In genomic region chr16:72926671-72927070, GRCh38 we compare ENCODE assay signal across 13 cellular contexts.
DNase-seq lines count a peak whose midpoint lies in the region; ATAC-seq and TF ChIP-seq lines count a peak whose summit lies in the region.
"Had no signal": no experiment of that assay in that cellular context is flagged by ENCODE, and none has a peak within 500 bp of the region (broad histone marks: within the 10 kb centered on the region; RNA-seq: fewer than 3 reads in every experiment).

No MANE protein-coding gene starts in this region.

- no peak for ATAC-seq in PC-3

- no peaks in the 10 kb centered on the region for H3K9me2 ChIP-seq in PC-3 (replicated peaks; ENCODE audit: low read length)

- TF ChIP-seq POLR2A in sigmoid colon (IDR thresholded peaks at IDR 0.05) = no peak

- no peak overlapping the region for H3K4me3 Mint-ChIP-seq in CD14-positive monocyte
- H3K4me3 Mint-ChIP-seq: CD4-positive, CD25-positive, alpha-beta regulatory T cell had no signal

- DNase-seq in CD14-positive monocyte (ENCODE audit: low spot score) (no peak), PC-3 (no peak), fibroblast of pulmonary artery (ENCODE audit: low read depth) (peak; percentile 57), sigmoid colon (peak; percentile 7), NCI-H1092 treated with DMSO at 0.1 percent for 48 hours (lab: John Stamatoyannopoulos, UW) (no peak), NOMO-1 (lab: John Stamatoyannopoulos, UW; ENCODE audit: unreplicated experiment in 2 of 2) (no peak)
- no peak for DNase-seq in activated CD8-positive, alpha-beta memory T cell treated with anti-CD3 and anti-CD28 coated beads, Interleukin-2, amount 50 U/mL, for 4 hours
- DNase-seq: ACHN; CD4-positive, CD25-positive, alpha-beta regulatory T cell; NCI-H187; NK-92 treated with Interleukin-12 subunit alpha and Interleukin-12 subunit beta, amount 100 ng/mL, for 24 hours; OCI-M1 had no signal

- peak overlapping the region; percentile 85 for H3K4me2 ChIP-seq in PC-3 (ENCODE audit: low read length)
- H3K4me2 ChIP-seq: KMS-11 had no signal

- peaks cover 35% of the 10 kb centered on the region for H3K79me2 ChIP-seq in PC-3 (ENCODE audit: low read length)

- H3K27ac ChIP-seq in PC-3 (ENCODE audit: low read length) (peak overlapping the region; percentile 92), sigmoid colon (no peak overlapping the region)
- H3K27ac ChIP-seq: KMS-11 had no signal

- peaks cover 2 to 10% (median 4%) of the 10 kb centered on the region in 3 donors for H3K27me3 Mint-ChIP-seq in CD14-positive monocyte (ENCODE audit: low read depth in 3 of 3)
- H3K27me3 Mint-ChIP-seq: CD4-positive, CD25-positive, alpha-beta regulatory T cell had no signal

- H4K20me1 ChIP-seq in PC-3 (ENCODE audit: low read length) = no peaks in the 10 kb centered on the region

- intact Hi-C loops in CD14-positive monocyte (cut with micrococcal nuclease) (no loop called here), PC-3 (cut with micrococcal nuclease) (loop anchor here (5.0 kb wide), 2 partner anchors 49 to 121 kb away; partner anchors contain the start of gene ZFHX3), sigmoid colon (cut with DNase I) (no loop called here)

- H3K36me3 ChIP-seq in PC-3 (ENCODE audit: low read depth, low read length) (no peaks in the 10 kb centered on the region), sigmoid colon (no peaks in the 10 kb centered on the region)

- peaks cover 56% of the 10 kb centered on the region for H3K4me1 Mint-ChIP-seq in CD14-positive monocyte
- H3K4me1 Mint-ChIP-seq: CD4-positive, CD25-positive, alpha-beta regulatory T cell had no signal

- peak overlapping the region; percentile 67 for H3K9ac ChIP-seq in PC-3 (ENCODE audit: low read length)
- H3K9ac ChIP-seq: KMS-11 had no signal

- TF ChIP-seq CTCF in CD14-positive monocyte (IDR thresholded peaks at IDR 0.05) = no peak
- TF ChIP-seq CTCF in PC-3 (conservative IDR thresholded peaks at IDR 0.05; ENCODE audit: low read depth, low read length) = no peak
- no peak for TF ChIP-seq CTCF in fibroblast of pulmonary artery (IDR thresholded peaks at IDR 0.05; ENCODE audit: low read length, missing control alignments)
- TF ChIP-seq CTCF in sigmoid colon (IDR thresholded peaks at IDR 0.05) = no peak

- H3K9me3 ChIP-seq in PC-3 (ENCODE audit: low read length) (no peaks in the 10 kb centered on the region), sigmoid colon (no peaks in the 10 kb centered on the region)

- peaks cover 0 to 2% (median 0%) of the 10 kb centered on the region in 7 donors for H3K9me3 Mint-ChIP-seq in CD14-positive monocyte
- H3K9me3 Mint-ChIP-seq: CD4-positive, CD25-positive, alpha-beta regulatory T cell had no signal

- H3K4me1 ChIP-seq in PC-3 (ENCODE audit: insufficient read depth, low read length) (peaks cover 37% of the 10 kb centered on the region), sigmoid colon (peaks cover 0 to 48% (median 33%) of the 10 kb centered on the region in 4 donors)

- POLR2A ChIA-PET in PC-3 (lab: Charles Lee; ENCODE audit: unreplicated experiment) = no interaction called here

- TF ChIP-seq EP300 in sigmoid colon (IDR thresholded peaks at IDR 0.05) = no peak

- H3K36me3 Mint-ChIP-seq in CD14-positive monocyte = peaks cover 0 to 33% of the 10 kb centered on the region in 2 donors
- H3K36me3 Mint-ChIP-seq: CD4-positive, CD25-positive, alpha-beta regulatory T cell had no signal

- CTCF ChIA-PET in PC-3 (lab: Charles Lee) = no interaction called here

- H3F3A ChIP-seq in PC-3 (ENCODE audit: low read length, unreplicated experiment) = no peaks in the 10 kb centered on the region

- no peak overlapping the region for H2AFZ ChIP-seq in PC-3 (ENCODE audit: low read length)

- 90 to 92% methylated on average over 3 of the region's 3 CpGs for WGBS in sigmoid colon, 2 donors

- H3K27me3 ChIP-seq in PC-3 (ENCODE audit: low read length) = no peaks in the 10 kb centered on the region
- no peaks in the 10 kb centered on the region for H3K27me3 ChIP-seq in sigmoid colon

- peak overlapping the region; percentile 51 to 96 (median 93) for H3K27ac Mint-ChIP-seq in CD14-positive monocyte
- H3K27ac Mint-ChIP-seq: CD4-positive, CD25-positive, alpha-beta regulatory T cell had no signal

- no TSS peak for BruUV-seq in PC-3 (replicated peaks; lab: Mats Ljungman, UMichigan)

- H3K4me3 ChIP-seq in PC-3 (ENCODE audit: low read length) = no peak overlapping the region
- no peak overlapping the region for H3K4me3 ChIP-seq in fibroblast of pulmonary artery (replicated peaks; ENCODE audit: low read depth, low read length)
- H3K4me3 ChIP-seq in sigmoid colon = no peak overlapping the region

Comparison
In these comparisons a context has a peak if more than half of its experiments do, and no peak if none do; other contexts are left out.
1. DNase-seq: peak in fibroblast of pulmonary artery (single experiment) and sigmoid colon (single experiment); none in CD14-positive monocyte (single experiment), PC-3 (single experiment), NCI-H1092 treated with DMSO at 0.1 percent for 48 hours (single experiment), activated CD8-positive, alpha-beta memory T cell treated with anti-CD3 and anti-CD28 coated beads, Interleukin-2, amount 50 U/mL, for 4 hours (single experiment) and NOMO-1 (0 of 2).